Comparison of ENCODE assay signal across 14 cellular contexts in genomic region chr9:16384993-16385392, GRCh38.
DNase-seq lines count a peak whose midpoint lies in the region; ATAC-seq and TF ChIP-seq lines count a peak whose summit lies in the region.
"Had no signal": no experiment of that assay in that cellular context is flagged by ENCODE, and none has a peak within 500 bp of the region (broad histone marks: within the 10 kb centered on the region; RNA-seq: fewer than 3 reads in every experiment).

No MANE protein-coding gene starts in this region.

- no peak overlapping the region for H3K4me3 ChIP-seq in IMR-90 (ENCODE audit: insufficient read depth, low read depth, low read length)
- no peak overlapping the region for H3K4me3 ChIP-seq in esophagus muscularis mucosa
- H3K4me3 ChIP-seq: BLaER1 had no signal

- TF ChIP-seq POLR2A in IMR-90 (IDR thresholded peaks at IDR 0.05; ENCODE audit: low read depth, low read length), result no peak
- TF ChIP-seq POLR2A in esophagus muscularis mucosa (IDR thresholded peaks at IDR 0.05; ENCODE audit: low read depth), result no peak

- H3K79me1 ChIP-seq in IMR-90 (ENCODE audit: low read depth in 1 of 2, low read length in 2 of 2), result no peaks in the 10 kb centered on the region

- H2BK20ac ChIP-seq in IMR-90 (ENCODE audit: low read depth, low read length), result no peak overlapping the region; the same call in 1 of the 2 replicates

- peaks cover 5% of the 10 kb centered on the region for H3K4me1 ChIP-seq in IMR-90 (ENCODE audit: control insufficient read depth, insufficient read depth, low read length)
- peaks cover 0 to 6% (median 2%) of the 10 kb centered on the region in 4 donors for H3K4me1 ChIP-seq in esophagus muscularis mucosa
- H3K4me1 ChIP-seq: BLaER1, Caco-2 had no signal

- H2AK9ac ChIP-seq in IMR-90 (replicated peaks; ENCODE audit: low read depth, low read length, poor library complexity), result no peak overlapping the region

- H3K4ac ChIP-seq in IMR-90 (ENCODE audit: low read depth, low read length), result no peak overlapping the region

- H3K36me3 ChIP-seq in IMR-90 (ENCODE audit: control insufficient read depth, insufficient read depth, low read length) (no peaks in the 10 kb centered on the region), esophagus muscularis mucosa (no peaks in the 10 kb centered on the region)
- H3K36me3 ChIP-seq: BLaER1 had no signal

- H2BK15ac ChIP-seq in IMR-90 (ENCODE audit: low read depth, low read length), result no peak overlapping the region

- no peak for TF ChIP-seq EP300 in esophagus muscularis mucosa (IDR thresholded peaks at IDR 0.05)

- no peak overlapping the region for H4K5ac ChIP-seq in IMR-90 (ENCODE audit: low read depth, low read length)

- H2AK5ac ChIP-seq in IMR-90 (ENCODE audit: low read depth, low read length), result 0 out of 2 replicates have a peak overlapping the region, but pooled peaks have one; percentile 7

- H3K56ac ChIP-seq in IMR-90 (ENCODE audit: extremely low read depth, insufficient read depth, low read length), result no peak overlapping the region

- H3K27ac ChIP-seq in IMR-90 (ENCODE audit: insufficient read depth, low read length) (no peak overlapping the region), esophagus muscularis mucosa (replicated peaks in 1 of 4) (no peak overlapping the region)
- H3K27ac ChIP-seq: BLaER1, C4-2B had no signal

- H2BK120ac ChIP-seq in IMR-90 (ENCODE audit: low read depth, low read length), result 0 out of 2 replicates have a peak overlapping the region, but pooled peaks have one; percentile 14

- no peak overlapping the region for H2AFZ ChIP-seq in IMR-90 (replicated peaks; ENCODE audit: low read length, poor library complexity)

- DNase-seq in IMR-90 (no peak), esophagus muscularis mucosa (ENCODE audit: extremely low spot score) (peak; percentile 19), sciatic nerve (ENCODE audit: low spot score) (no peak), Right ventricle myocardium inferior (ENCODE audit: missing footprints) (no peak)
- no peak for DNase-seq in activated CD8-positive, alpha-beta memory T cell treated with anti-CD3 and anti-CD28 coated beads, Interleukin-2, amount 50 U/mL, for 4 hours
- DNase-seq: Caco-2; CD4-positive, CD25-positive, alpha-beta regulatory T cell; CD8-positive, alpha-beta T cell; DMS153; DND-41; H7 had no signal

- H3K4me2 ChIP-seq in IMR-90 (ENCODE audit: low read depth, low read length), result no peak overlapping the region
- H3K4me2 ChIP-seq: BLaER1 had no signal

- CTCF ChIA-PET in IMR-90 (lab: Yijun Ruan, JAX), result no interaction called here

- no peaks in the 10 kb centered on the region for H3K9me1 ChIP-seq in IMR-90 (ENCODE audit: insufficient read depth, low read length)

- TF ChIP-seq RAD21 in IMR-90 (IDR thresholded peaks at IDR 0.05; ENCODE audit: low read length), result no peak

- POLR2A ChIA-PET in IMR-90 (lab: Charles Lee; ENCODE audit: unreplicated experiment), result no interaction called here

- WGBS in IMR-90 (ENCODE audit: extremely low coverage in 2 of 2, insufficient read length in 1 of 2), 2 experiments, result no CpG with 5 or more reads among the region's 6 CpGs
- 92% methylated on average over 6 of the region's 6 CpGs for WGBS in esophagus muscularis mucosa

- no peaks in the 10 kb centered on the region for H3K27me3 ChIP-seq in IMR-90 (ENCODE audit: control insufficient read depth, insufficient read depth, low read length)
- no peaks in the 10 kb centered on the region for H3K27me3 ChIP-seq in esophagus muscularis mucosa
- H3K27me3 ChIP-seq: BLaER1 had no signal

- no peak overlapping the region for H3K23ac ChIP-seq in IMR-90 (ENCODE audit: low read depth, low read length)

- dilution Hi-C loops in IMR-90 (cut with HindIII; ENCODE audit: low sequenced_read_pairs, unreplicated experiment), result no loop called here

- H3K18ac ChIP-seq in IMR-90 (ENCODE audit: low read depth, low read length), result no peak overlapping the region; the same call in 1 of the 2 replicates

- no peak overlapping the region for H2BK5ac ChIP-seq in IMR-90 (ENCODE audit: low read depth, low read length, poor library complexity, severe bottlenecking)

- no peak for ATAC-seq in IMR-90 (ENCODE audit: low read depth)
- peak; percentile 61 for ATAC-seq in sciatic nerve
- no peak for ATAC-seq in GM18498 (IDR thresholded peaks at IDR 0.05; ENCODE audit: unreplicated experiment)
- ATAC-seq in Right ventricle myocardium inferior, result no peak
- ATAC-seq: CD8-positive, alpha-beta T cell had no signal

- TF ChIP-seq CTCF in IMR-90 (conservative IDR thresholded peaks at IDR 0.05; ENCODE audit: low read depth, low read length) (no peak), esophagus muscularis mucosa (IDR thresholded peaks at IDR 0.05) (no peak)

- H4K8ac ChIP-seq in IMR-90 (ENCODE audit: low read depth in 2 of 2, low read length in 2 of 2), result no peak overlapping the region

- H4K91ac ChIP-seq in IMR-90 (ENCODE audit: insufficient read depth, low read depth, low read length), result no peak overlapping the region

- H3K9me3 ChIP-seq in IMR-90 (ENCODE audit: control insufficient read depth, insufficient read depth, low read length), result no peaks in the 10 kb centered on the region
- peaks cover 0 to 4% (median 2%) of the 10 kb centered on the region in 4 donors for H3K9me3 ChIP-seq in esophagus muscularis mucosa
- H3K9me3 ChIP-seq: Caco-2 had no signal

- H4K20me1 ChIP-seq in IMR-90 (ENCODE audit: insufficient read depth, low read length), result no peaks in the 10 kb centered on the region
- H4K20me1 ChIP-seq: BLaER1 had no signal

- in situ Hi-C loops in IMR-90 (cut with MboI; ENCODE audit: low sequenced_read_pairs), result no loop called here

- intact Hi-C loops in IMR-90 (cut with micrococcal nuclease) (no loop called here), esophagus muscularis mucosa (cut with DNase I) (no loop called here), sciatic nerve (cut with DNase I) (no loop called here), Right ventricle myocardium inferior (cut with DNase I) (no loop called here)

- H3K14ac ChIP-seq in IMR-90 (replicated peaks; ENCODE audit: low read depth, low read length), result no peak overlapping the region

- H3K9ac ChIP-seq in IMR-90 (ENCODE audit: low read depth, low read length), result no peak overlapping the region
- H3K9ac ChIP-seq: BLaER1 had no signal

- no TSS peak for BruUV-seq in IMR-90 (replicated peaks; lab: Mats Ljungman, UMichigan)

TF ChIP-seq in IMR-90, 13 proteins besides CTCF, POLR2A, EP300 and RAD21:
- no peak for TF ChIP-seq BHLHE40 (IDR thresholded peaks at IDR 0.05; ENCODE audit: low read depth, low read length)
- no peak for TF ChIP-seq RCOR1 (IDR thresholded peaks at IDR 0.05; ENCODE audit: insufficient replicate concordance, low read length)
- TF ChIP-seq NFE2L2 (IDR thresholded peaks at IDR 0.05; ENCODE audit: low read depth, low read length), result no peak
- no peak for TF ChIP-seq RFX5 (IDR thresholded peaks at IDR 0.05; ENCODE audit: low read depth, low read length)
- no peak for TF ChIP-seq USF2 (IDR thresholded peaks at IDR 0.05; ENCODE audit: low read depth, low read length)
- no peak for TF ChIP-seq MAFK (IDR thresholded peaks at IDR 0.05; ENCODE audit: low read depth, low read length)
- TF ChIP-seq SMC3 (IDR thresholded peaks at IDR 0.05; ENCODE audit: low read depth, low read length), result no peak
- TF ChIP-seq CHD1 (IDR thresholded peaks at IDR 0.05; ENCODE audit: low read depth, low read length), result no peak
- no peak for TF ChIP-seq FOS (IDR thresholded peaks at IDR 0.05; ENCODE audit: low read depth, low read length)
- no peak for TF ChIP-seq MAZ (IDR thresholded peaks at IDR 0.05; ENCODE audit: borderline replicate concordance, low read depth, low read length)
- TF ChIP-seq ELK1 (IDR thresholded peaks at IDR 0.05; ENCODE audit: borderline replicate concordance, low read depth, low read length), result no peak
- no peak for TF ChIP-seq CEBPB (IDR thresholded peaks at IDR 0.05; ENCODE audit: low read depth, low read length)
- no peak for TF ChIP-seq MXI1 (IDR thresholded peaks at IDR 0.05; ENCODE audit: borderline replicate concordance, low read depth, low read length)
